In genomic region chr10:94131885-94132284, GRCh38 we compare ENCODE assay signal across 20 cellular contexts.
A peak's percentile ranks its signal among the peaks of the same experiment; 100 is the strongest.
DNase-seq lines count a peak whose midpoint lies in the region.
"Had no signal": no experiment of that assay in that cellular context is flagged by ENCODE, and none has a peak within 500 bp of the region (broad histone marks: within the 10 kb centered on the region; RNA-seq: fewer than 3 reads in every experiment).

No MANE protein-coding gene starts in this region.

- no peak overlapping the region for H3K4me3 ChIP-seq in GM23248
- H3K4me3 ChIP-seq: ascending aorta, coronary artery, MG63 had no signal

- peak; percentile 80 for DNase-seq in GM23248
- DNase-seq in amniotic epithelial cell (ENCODE audit: low read depth) = peak; percentile 52
- peak; percentile 62 for DNase-seq in fibroblast of peridontal ligament (ENCODE audit: extremely low read depth)
- peak; percentile 47 for DNase-seq in renal cortical epithelial cell (ENCODE audit: low read depth)
- no peak for DNase-seq in SW480 (ENCODE audit: low spot score)
- no peak for DNase-seq in NCI-H1092 treated with DMSO at 0.1 percent for 48 hours (lab: John Stamatoyannopoulos, UW)
- DNase-seq in UCSD-AML1 (lab: John Stamatoyannopoulos, UW; ENCODE audit: unreplicated experiment) = no peak
- DNase-seq in activated naive CD4-positive, alpha-beta T cell treated with anti-CD3 and anti-CD28 coated beads, Interleukin-2, amount 10 ng/mL, durations not matched to agents 7 days and 5 days = no peak
- DNase-seq: AML-193; DMS79; MG63; NCI-H1694 treated with DMSO at 0.1 percent for 48 hours; NCI-H226; stimulated activated CD4-positive, alpha-beta T cell treated with anti-CD3 and anti-CD28 coated beads, Interleukin-2, amount 100 ng/mL, for 24 hours; stimulated activated naive CD4-positive, alpha-beta T cell treated with Interleukin-2 at 50 U/mL for 16 hours; SW 1271; trophoblast cell had no signal

- H3K27me3 Mint-ChIP-seq in activated naive CD4-positive, alpha-beta T cell treated with anti-CD3 and anti-CD28 coated beads, Interleukin-2, amount 10 ng/mL, durations not matched to agents 7 days and 5 days = no peaks in the 10 kb centered on the region

- 66 to 75% methylated on average over 3 of the region's 3 CpGs for WGBS in GM23248 (ENCODE audit: low coverage in 1 of 2, low lambda C conversion rate in 2 of 2, missing lambda C conversion rate in 2 of 2), 2 experiments

- no peaks in the 10 kb centered on the region for H3K79me2 ChIP-seq in GM23248 (ENCODE audit: insufficient read depth)

- no peaks in the 10 kb centered on the region for H3K4me1 Mint-ChIP-seq in activated naive CD4-positive, alpha-beta T cell treated with anti-CD3 and anti-CD28 coated beads, Interleukin-2, amount 10 ng/mL, durations not matched to agents 7 days and 5 days

- in situ Hi-C loops in GM23248 (cut with MboI) = no loop called here

- no peaks in the 10 kb centered on the region for H3K9me2 ChIP-seq in GM23248 (ENCODE audit: insufficient read depth)

- H3K9me3 ChIP-seq in GM23248 (ENCODE audit: low read depth) = no peaks in the 10 kb centered on the region
- H3K9me3 ChIP-seq: ascending aorta, MG63 had no signal

- peaks cover 33% of the 10 kb centered on the region for H3K4me1 ChIP-seq in GM23248 (ENCODE audit: insufficient read depth)

- H3K9me3 Mint-ChIP-seq in activated naive CD4-positive, alpha-beta T cell treated with anti-CD3 and anti-CD28 coated beads, Interleukin-2, amount 10 ng/mL, durations not matched to agents 7 days and 5 days = no peaks in the 10 kb centered on the region

- CTCF ChIA-PET in activated naive CD4-positive, alpha-beta T cell treated with anti-CD3 and anti-CD28 coated beads, Interleukin-2, amount 10 ng/mL, durations not matched to agents 7 days and 5 days (lab: Charles Lee) = no interaction called here

- H3K27ac ChIP-seq in GM23248 = no peak overlapping the region
- H3K27ac ChIP-seq: HL-60 had no signal

- no peaks in the 10 kb centered on the region for H3K27me3 ChIP-seq in GM23248 (replicated peaks; ENCODE audit: insufficient read depth)
- H3K27me3 ChIP-seq: ascending aorta, MG63 had no signal

- H3K36me3 ChIP-seq in GM23248 (ENCODE audit: low read depth) = no peaks in the 10 kb centered on the region

- no peak overlapping the region for H2AFZ ChIP-seq in GM23248

- H3K27ac Mint-ChIP-seq in activated naive CD4-positive, alpha-beta T cell treated with anti-CD3 and anti-CD28 coated beads, Interleukin-2, amount 10 ng/mL, durations not matched to agents 7 days and 5 days = no peak overlapping the region

- peaks cover 16% of the 10 kb centered on the region for H3F3A ChIP-seq in GM23248 (ENCODE audit: insufficient read depth)

- H3K4me2 ChIP-seq in GM23248 (ENCODE audit: unreplicated experiment) = peak overlapping the region; percentile 21

- no peaks in the 10 kb centered on the region for H4K20me1 ChIP-seq in GM23248 (ENCODE audit: insufficient read depth)

- H3K4me3 Mint-ChIP-seq in activated naive CD4-positive, alpha-beta T cell treated with anti-CD3 and anti-CD28 coated beads, Interleukin-2, amount 10 ng/mL, durations not matched to agents 7 days and 5 days = no peak overlapping the region

- no peak overlapping the region for H3K9ac ChIP-seq in GM23248

- no peaks in the 10 kb centered on the region for H3K36me3 Mint-ChIP-seq in activated naive CD4-positive, alpha-beta T cell treated with anti-CD3 and anti-CD28 coated beads, Interleukin-2, amount 10 ng/mL, durations not matched to agents 7 days and 5 days

Comparison
In these comparisons a context has a peak if more than half of its experiments do, and no peak if none do; other contexts are left out.
1. DNase-seq: peak in GM23248 (single experiment), amniotic epithelial cell (single experiment), fibroblast of peridontal ligament (single experiment) and renal cortical epithelial cell (single experiment); none in SW480 (single experiment), NCI-H1092 treated with DMSO at 0.1 percent for 48 hours (single experiment), UCSD-AML1 (single experiment) and activated naive CD4-positive, alpha-beta T cell treated with anti-CD3 and anti-CD28 coated beads, Interleukin-2, amount 10 ng/mL, durations not matched to agents 7 days and 5 days (single experiment).